10 cellular contexts compared by ENCODE assay signal in the genomic region with DNA sequence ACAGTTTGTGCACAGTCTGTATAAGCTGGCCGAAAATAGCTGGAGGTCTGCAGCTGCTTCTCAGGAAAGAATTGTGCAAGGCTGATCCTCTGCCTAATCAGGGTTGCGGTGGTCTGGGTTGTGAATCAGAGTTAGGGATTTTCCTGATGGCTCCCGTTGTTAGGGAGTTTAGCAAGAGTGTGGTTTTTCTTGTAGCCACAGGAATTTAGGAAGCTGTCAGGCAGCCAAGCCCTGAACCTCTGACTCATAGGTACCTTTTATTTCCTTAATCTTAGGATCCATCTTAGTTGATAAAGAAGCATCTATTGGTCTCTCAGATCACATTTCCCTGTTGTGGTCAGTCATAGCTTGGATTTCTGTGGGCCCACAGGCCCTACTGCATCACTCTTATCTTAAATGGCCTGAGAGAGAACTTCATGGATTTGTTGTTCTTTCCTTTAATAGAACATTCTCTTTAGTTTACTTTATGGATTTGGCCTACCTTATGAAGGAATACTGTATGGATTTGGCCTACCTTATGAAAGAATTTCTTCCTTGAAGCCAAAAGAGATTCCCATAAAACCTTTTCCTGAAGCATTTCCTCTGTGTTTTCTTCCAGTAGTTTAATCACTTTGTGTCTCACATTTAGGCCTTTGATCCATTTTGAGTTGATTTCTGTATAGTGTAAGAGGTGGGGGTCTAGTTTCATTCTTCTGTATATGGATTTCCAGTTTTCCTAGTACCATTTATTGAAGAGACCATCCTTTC. TPM values are rescaled to one million over a fixed set of nuclear protein-coding genes. Genes with fewer than 3 reads are reported as not detected.
DNase-seq lines count a peak whose midpoint lies in the region; ATAC-seq and TF ChIP-seq lines count a peak whose summit lies in the region.
"Had no signal": no experiment of that assay in that cellular context is flagged by ENCODE, and none has a peak within 500 bp of the region (broad histone marks: within the 10 kb centered on the region; RNA-seq: fewer than 3 reads in every experiment).

No MANE protein-coding gene starts in this region.

- TF ChIP-seq CTCF in prostate gland (IDR thresholded peaks at IDR 0.05) = no peak

- intact Hi-C loops in prostate gland (cut with DNase I) = no loop called here
- intact Hi-C loops in activated T-helper 2 cell treated with anti-CD3 and anti-CD28 coated beads, Interferon-gamma antibody, Interleukin-2, Interleukin-4, amounts not matched to agents 10 μg/mL and 5 μg/mL and 100 μg/mL, durations not matched to agents 14 hours and 24 hours and 36 hours (cut with micrococcal nuclease) = no loop called here

- DNase-seq in GM04504 (ENCODE audit: low read depth) = peak; percentile 93
- DNase-seq in RPMI7951 (ENCODE audit: low read depth) = peak; percentile 100
- peak; percentile 93 for DNase-seq in fibroblast of gingiva (ENCODE audit: low read depth)
- peak; percentile 51 for DNase-seq in prostate gland (ENCODE audit: low spot score)
- DNase-seq in ecto neural progenitor cell (ENCODE audit: low spot score) = no peak
- DNase-seq in left lobe of liver (ENCODE audit: low spot score) = no peak
- no peak for DNase-seq in medulla oblongata (ENCODE audit: extremely low spot score)
- DNase-seq in activated T-helper 2 cell treated with anti-CD3 and anti-CD28 coated beads, Interferon-gamma antibody, Interleukin-2, Interleukin-4, amounts not matched to agents 10 μg/mL and 5 μg/mL and 100 μg/mL, durations not matched to agents 14 hours and 24 hours and 36 hours (ENCODE audit: low spot score) = no peak
- DNase-seq: activated naive CD4-positive, alpha-beta T cell treated with Interleukin-2 at 50 U/mL for 16 hours had no signal

- no peaks in the 10 kb centered on the region for H3K27me3 Mint-ChIP-seq in activated T-helper 2 cell treated with anti-CD3 and anti-CD28 coated beads, Interferon-gamma antibody, Interleukin-2, Interleukin-4, amounts not matched to agents 10 μg/mL and 5 μg/mL and 100 μg/mL, durations not matched to agents 14 hours and 24 hours and 36 hours (ENCODE audit: low read depth)

- TF ChIP-seq POLR2A in prostate gland (IDR thresholded peaks at IDR 0.05) = no peak

- H3K9me3 Mint-ChIP-seq in activated T-helper 2 cell treated with anti-CD3 and anti-CD28 coated beads, Interferon-gamma antibody, Interleukin-2, Interleukin-4, amounts not matched to agents 10 μg/mL and 5 μg/mL and 100 μg/mL, durations not matched to agents 14 hours and 24 hours and 36 hours = peaks cover 35% of the 10 kb centered on the region

- H3K36me3 Mint-ChIP-seq in activated T-helper 2 cell treated with anti-CD3 and anti-CD28 coated beads, Interferon-gamma antibody, Interleukin-2, Interleukin-4, amounts not matched to agents 10 μg/mL and 5 μg/mL and 100 μg/mL, durations not matched to agents 14 hours and 24 hours and 36 hours (ENCODE audit: low read depth) = no peaks in the 10 kb centered on the region

- no peak for ATAC-seq in left lobe of liver
- ATAC-seq: GM12878 had no signal

- no peak overlapping the region for H3K27ac Mint-ChIP-seq in activated T-helper 2 cell treated with anti-CD3 and anti-CD28 coated beads, Interferon-gamma antibody, Interleukin-2, Interleukin-4, amounts not matched to agents 10 μg/mL and 5 μg/mL and 100 μg/mL, durations not matched to agents 14 hours and 24 hours and 36 hours

- 19% methylated on average over 3 of the region's 3 CpGs for WGBS in prostate gland

- no peaks in the 10 kb centered on the region for H3K36me3 ChIP-seq in prostate gland

- H3K27ac ChIP-seq in prostate gland = no peak overlapping the region

- no peaks in the 10 kb centered on the region for H3K4me1 Mint-ChIP-seq in activated T-helper 2 cell treated with anti-CD3 and anti-CD28 coated beads, Interferon-gamma antibody, Interleukin-2, Interleukin-4, amounts not matched to agents 10 μg/mL and 5 μg/mL and 100 μg/mL, durations not matched to agents 14 hours and 24 hours and 36 hours (ENCODE audit: low read depth)

- no peaks in the 10 kb centered on the region for H3K4me1 ChIP-seq in prostate gland (replicated peaks)

- H3K27me3 ChIP-seq in prostate gland (replicated peaks; ENCODE audit: insufficient read depth) = no peaks in the 10 kb centered on the region

- no peak overlapping the region for H3K4me3 ChIP-seq in prostate gland
- H3K4me3 ChIP-seq: GM12878 had no signal

- H3K4me3 Mint-ChIP-seq in activated T-helper 2 cell treated with anti-CD3 and anti-CD28 coated beads, Interferon-gamma antibody, Interleukin-2, Interleukin-4, amounts not matched to agents 10 μg/mL and 5 μg/mL and 100 μg/mL, durations not matched to agents 14 hours and 24 hours and 36 hours (ENCODE audit: low read depth) = no peak overlapping the region

- H3K9me3 ChIP-seq in prostate gland = no peaks in the 10 kb centered on the region

RNA-seq across cellular contexts. Expression of gene KIF25, which starts 10.3 kb away (rescaled TPM):
- 0.36 and 0.39 TPM in 2 replicates for total RNA-seq in RPMI7951 (2014; rRNA removed; shearing (Covaris generic))
- total RNA-seq in prostate gland (under 1 TPM; 0.28 to 0.82 TPM), left lobe of liver (0.43 TPM)
- total RNA-seq in activated T-helper 2 cell treated with anti-CD3 and anti-CD28 coated beads, Interferon-gamma antibody, Interleukin-2, Interleukin-4, amounts not matched to agents 10 μg/mL and 5 μg/mL and 100 μg/mL, durations not matched to agents 14 hours and 24 hours and 36 hours = not detected in 2 replicates
- total RNA-seq: GM12878 had no signal

Comparison
In these comparisons a context has a peak if more than half of its experiments do, and no peak if none do; other contexts are left out.
1. DNase-seq: peak in GM04504 (single experiment), RPMI7951 (single experiment), fibroblast of gingiva (single experiment) and prostate gland (single experiment); none in ecto neural progenitor cell (single experiment), left lobe of liver (single experiment), medulla oblongata (single experiment) and activated T-helper 2 cell treated with anti-CD3 and anti-CD28 coated beads, Interferon-gamma antibody, Interleukin-2, Interleukin-4, amounts not matched to agents 10 μg/mL and 5 μg/mL and 100 μg/mL, durations not matched to agents 14 hours and 24 hours and 36 hours (single experiment).